8 cellular contexts compared by ENCODE assay signal in genomic region chr6:70221025-70221714, GRCh38.
DNase-seq lines count a peak whose midpoint lies in the region; ATAC-seq and TF ChIP-seq lines count a peak whose summit lies in the region.

No MANE protein-coding gene starts in this region.

- 18% methylated on average over 4 of the region's 4 CpGs for WGBS in prostate gland

- peaks cover 6% of the 10 kb centered on the region for H3K4me1 ChIP-seq in prostate gland (replicated peaks)

- no peaks in the 10 kb centered on the region for H3K9me3 ChIP-seq in prostate gland

- no peaks in the 10 kb centered on the region for H3K27me3 ChIP-seq in prostate gland (replicated peaks; ENCODE audit: insufficient read depth)

- H3K36me3 ChIP-seq in prostate gland: no peaks in the 10 kb centered on the region

- no peak overlapping the region for H3K27ac ChIP-seq in prostate gland

- no peak for ATAC-seq in HG02938 (IDR thresholded peaks at IDR 0.05; ENCODE audit: unreplicated experiment)

- no peak for TF ChIP-seq POLR2A in prostate gland (IDR thresholded peaks at IDR 0.05)

- intact Hi-C loops in prostate gland (cut with DNase I): loop anchor here (5.0 kb wide), 1 partner anchor 151 kb away; no protein-coding TSS in a partner anchor

- peak; percentile 54; the same call in 2 of the 3 replicates for TF ChIP-seq CTCF in GM12872 (IDR thresholded peaks at IDR 0.05; ENCODE audit: insufficient read depth, low read depth, low read length)
- TF ChIP-seq CTCF in prostate gland (IDR thresholded peaks at IDR 0.05): peak; percentile 54 to 77 (median 66)

- DNase-seq in AG08396 (ENCODE audit: low spot score) (peak; percentile 19), HS-5 (ENCODE audit: low read depth) (peak; percentile 2), RPMI7951 (ENCODE audit: low read depth) (peak; percentile 24), fibroblast of gingiva (ENCODE audit: low read depth) (peak; percentile 4), prostate gland (ENCODE audit: low spot score) (no peak), T1000 (lab: John Stamatoyannopoulos, UW) (no peak)

- H3K4me3 ChIP-seq in prostate gland: no peak overlapping the region

Comparison
In these comparisons a context has a peak if more than half of its experiments do, and no peak if none do; other contexts are left out.
1. DNase-seq: peak in AG08396 (single experiment), HS-5 (single experiment), RPMI7951 (single experiment) and fibroblast of gingiva (single experiment); none in prostate gland (single experiment) and T1000 (single experiment).